ENCODE assay signal across 1 cellular context in the genomic region with DNA sequence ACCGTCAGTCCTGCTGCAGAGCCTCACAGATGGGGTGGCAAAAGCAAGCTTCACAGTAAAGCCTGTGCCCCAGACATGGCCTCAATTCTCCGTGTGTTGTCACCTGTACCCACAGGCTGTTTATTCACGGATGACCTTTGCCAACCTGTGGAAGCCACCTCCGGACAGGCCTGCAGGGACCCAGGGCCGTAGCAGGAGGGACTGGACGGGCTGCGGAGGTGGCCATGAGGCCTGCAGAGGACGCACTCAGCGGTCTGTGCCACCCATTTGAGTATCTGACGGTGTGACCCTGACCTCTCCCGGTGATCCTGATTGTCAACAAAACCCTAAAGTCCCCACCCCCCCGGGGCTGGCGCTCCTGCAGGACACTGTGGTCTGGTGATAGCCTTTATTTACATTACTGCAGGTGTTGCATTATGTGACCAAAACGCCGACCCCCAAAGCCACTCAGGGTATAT.
A peak's percentile ranks its signal among the peaks of the same experiment; 100 is the strongest.
TF ChIP-seq lines count a peak whose summit lies in the region.

No MANE protein-coding gene starts in this region.

TF ChIP-seq in HepG2, 621 proteins besides CTCF, POLR2A, EP300 and RAD21 (continued from another document and continues in another):
- TF ChIP-seq SRSF9 (IDR thresholded peaks at IDR 0.05; ENCODE audit: borderline replicate concordance, insufficient read depth, low read depth, low read length, poor library complexity, severe bottlenecking) (no peak), MTA1 (CRISPR knock-in tag; IDR thresholded peaks at IDR 0.05; ENCODE audit: borderline replicate concordance) (no peak; the same call in 1 of the 2 replicates), ZNF781 (CRISPR knock-in tag; IDR thresholded peaks at IDR 0.05; ENCODE audit: borderline replicate concordance, not compliant biosample characterization) (peak; percentile 17), PAF1 (CRISPR knock-in tag; IDR thresholded peaks at IDR 0.05) (no peak), ZNF260 (CRISPR knock-in tag; IDR thresholded peaks at IDR 0.05; ENCODE audit: borderline replicate concordance, low read depth) (no peak), ZNF703 (CRISPR knock-in tag; IDR thresholded peaks at IDR 0.05; ENCODE audit: borderline replicate concordance) (no peak), SMYD3 (CRISPR knock-in tag; IDR thresholded peaks at IDR 0.05) (no peak), ZNF292 (CRISPR knock-in tag; IDR thresholded peaks at IDR 0.05; ENCODE audit: borderline replicate concordance, low read depth) (peak; percentile 75; the same call in 1 of the 2 replicates), ZNF839 (CRISPR knock-in tag; IDR thresholded peaks at IDR 0.05; ENCODE audit: borderline replicate concordance) (0 out of 2 replicates have a peak, but pooled peaks have one; percentile 37), SOX6 (IDR thresholded peaks at IDR 0.05) (no peak), SOX6 (CRISPR knock-in tag; IDR thresholded peaks at IDR 0.05) (peak; percentile 89), HMGA1 (CRISPR knock-in tag; conservative IDR thresholded peaks at IDR 0.05) (no peak), ISX (CRISPR knock-in tag; conservative IDR thresholded peaks at IDR 0.05) (no peak), E2F5 (CRISPR knock-in tag; conservative IDR thresholded peaks at IDR 0.05) (no peak), TCF12 (IDR thresholded peaks at IDR 0.05) (no peak), TCF12 (CRISPR knock-in tag; IDR thresholded peaks at IDR 0.05) (0 out of 2 replicates have a peak, but pooled peaks have one; percentile 64), GATAD2A (CRISPR knock-in tag; IDR thresholded peaks at IDR 0.05) (peak; percentile 92), MAZ (IDR thresholded peaks at IDR 0.05; ENCODE audit: borderline replicate concordance, low read depth, low read length) (0 out of 2 replicates have a peak, but pooled peaks have one; percentile 22), MAZ (CRISPR knock-in tag; IDR thresholded peaks at IDR 0.05; ENCODE audit: low read depth) (peak; percentile 84), E2F1 (CRISPR knock-in tag; IDR thresholded peaks at IDR 0.05) (no peak), ZNF513 (CRISPR knock-in tag; conservative IDR thresholded peaks at IDR 0.05) (no peak), JUN (CRISPR knock-in tag; IDR thresholded peaks at IDR 0.05) (no peak; the same call in 1 of the 2 replicates), HCFC1 (IDR thresholded peaks at IDR 0.05; ENCODE audit: low read depth, low read length) (no peak), ATF2 (CRISPR knock-in tag; IDR thresholded peaks at IDR 0.05) (peak; percentile 58; the same call in 1 of the 2 replicates), POLR2AphosphoS2 (IDR thresholded peaks at IDR 0.05; ENCODE audit: low read depth, low read length) (no peak), ZBTB26 (CRISPR knock-in tag; IDR thresholded peaks at IDR 0.05; ENCODE audit: borderline replicate concordance) (no peak), CENPBD1 (CRISPR knock-in tag; IDR thresholded peaks at IDR 0.05; ENCODE audit: borderline replicate concordance, low read depth) (no peak), HDAC6 (IDR thresholded peaks at IDR 0.05; ENCODE audit: low read depth, low read length) (no peak), ZNF557 (CRISPR knock-in tag; IDR thresholded peaks at IDR 0.05) (no peak), RBM39 (IDR thresholded peaks at IDR 0.05; ENCODE audit: low read depth, low read length, poor library complexity, severe bottlenecking) (no peak), PTBP1 (IDR thresholded peaks at IDR 0.05; ENCODE audit: low read depth, low read length, poor library complexity, severe bottlenecking) (no peak), ZGPAT (CRISPR knock-in tag; IDR thresholded peaks at IDR 0.05) (peak; percentile 81; the same call in 1 of the 2 replicates), TFDP1 (CRISPR knock-in tag; IDR thresholded peaks at IDR 0.05; ENCODE audit: borderline replicate concordance) (no peak), ARNT2 (CRISPR knock-in tag; IDR thresholded peaks at IDR 0.05; ENCODE audit: low read depth) (0 out of 2 replicates have a peak, but pooled peaks have one; percentile 46), KDM5A (IDR thresholded peaks at IDR 0.05; ENCODE audit: borderline replicate concordance, low read length) (no peak), ATF6 (CRISPR knock-in tag; conservative IDR thresholded peaks at IDR 0.05) (no peak), ZNF138 (CRISPR knock-in tag; IDR thresholded peaks at IDR 0.05; ENCODE audit: low read depth) (no peak), RXRB (CRISPR knock-in tag; IDR thresholded peaks at IDR 0.05; ENCODE audit: borderline replicate concordance) (peak; percentile 82), ZNF7 (CRISPR knock-in tag; IDR thresholded peaks at IDR 0.05) (no peak), SMAD9 (CRISPR knock-in tag; IDR thresholded peaks at IDR 0.05) (no peak), RFXAP (CRISPR knock-in tag; IDR thresholded peaks at IDR 0.05; ENCODE audit: borderline replicate concordance) (0 out of 2 replicates have a peak, but pooled peaks have one; percentile 79), IKZF4 (CRISPR knock-in tag; IDR thresholded peaks at IDR 0.05; ENCODE audit: borderline replicate concordance, low read depth, not compliant biosample characterization) (no peak), THAP11 (CRISPR knock-in tag; IDR thresholded peaks at IDR 0.05) (peak; percentile 43; the same call in 1 of the 2 replicates)
- TF ChIP-seq, protein P1, sequence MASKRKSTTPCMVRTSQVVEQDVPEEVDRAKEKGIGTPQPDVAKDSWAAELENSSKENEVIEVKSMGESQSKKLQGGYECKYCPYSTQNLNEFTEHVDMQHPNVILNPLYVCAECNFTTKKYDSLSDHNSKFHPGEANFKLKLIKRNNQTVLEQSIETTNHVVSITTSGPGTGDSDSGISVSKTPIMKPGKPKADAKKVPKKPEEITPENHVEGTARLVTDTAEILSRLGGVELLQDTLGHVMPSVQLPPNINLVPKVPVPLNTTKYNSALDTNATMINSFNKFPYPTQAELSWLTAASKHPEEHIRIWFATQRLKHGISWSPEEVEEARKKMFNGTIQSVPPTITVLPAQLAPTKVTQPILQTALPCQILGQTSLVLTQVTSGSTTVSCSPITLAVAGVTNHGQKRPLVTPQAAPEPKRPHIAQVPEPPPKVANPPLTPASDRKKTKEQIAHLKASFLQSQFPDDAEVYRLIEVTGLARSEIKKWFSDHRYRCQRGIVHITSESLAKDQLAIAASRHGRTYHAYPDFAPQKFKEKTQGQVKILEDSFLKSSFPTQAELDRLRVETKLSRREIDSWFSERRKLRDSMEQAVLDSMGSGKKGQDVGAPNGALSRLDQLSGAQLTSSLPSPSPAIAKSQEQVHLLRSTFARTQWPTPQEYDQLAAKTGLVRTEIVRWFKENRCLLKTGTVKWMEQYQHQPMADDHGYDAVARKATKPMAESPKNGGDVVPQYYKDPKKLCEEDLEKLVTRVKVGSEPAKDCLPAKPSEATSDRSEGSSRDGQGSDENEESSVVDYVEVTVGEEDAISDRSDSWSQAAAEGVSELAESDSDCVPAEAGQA (IDR thresholded peaks at IDR 0.05; ENCODE audit: low read depth): no peak
- TF ChIP-seq, protein P1 (CRISPR knock-in tag; IDR thresholded peaks at IDR 0.05; ENCODE audit: borderline replicate concordance): no peak
